18 cellular contexts compared by ENCODE assay signal in genomic region chr1:65942476-65942875, GRCh38.
DNase-seq lines count a peak whose midpoint lies in the region; ATAC-seq, FAIRE-seq and TF ChIP-seq lines count a peak whose summit lies in the region.
"Had no signal": no experiment of that assay in that cellular context is flagged by ENCODE, and none has a peak within 500 bp of the region (broad histone marks: within the 10 kb centered on the region; RNA-seq: fewer than 3 reads in every experiment).

No MANE protein-coding gene starts in this region.

- DNase-seq in breast epithelium (ENCODE audit: low spot score in 2 of 2) (no peak), COLO829 (ENCODE audit: low spot score) (no peak), urothelium cell line (ENCODE audit: low spot score) (no peak)
- DNase-seq: Calu3, DMS 273 treated with DMSO at 0.1 percent for 48 hours, DMS79, EL, HCEC 1CT, HFFc6, Karpas-422 had no signal

- H3K36me3 ChIP-seq in breast epithelium, result no peaks in the 10 kb centered on the region
- H3K36me3 ChIP-seq: BLaER1 had no signal

- no peak for TF ChIP-seq CTCF in breast epithelium (IDR thresholded peaks at IDR 0.05)

- no peak for FAIRE-seq in urothelium cell line (lab: Jason Lieb, UNC)
- FAIRE-seq: G401.6, GM12891, K562 had no signal

- H3K9me3 ChIP-seq in breast epithelium, result no peaks in the 10 kb centered on the region
- H3K9me3 ChIP-seq: BLaER1 had no signal

- no peak overlapping the region for H3K27ac ChIP-seq in breast epithelium
- H3K27ac ChIP-seq: BLaER1 had no signal

- no peaks in the 10 kb centered on the region for H3K27me3 ChIP-seq in breast epithelium
- H3K27me3 ChIP-seq: BLaER1 had no signal

- intact Hi-C loops in breast epithelium (cut with DNase I; ENCODE audit: low total_unique reads), result no loop called here

- no peak for TF ChIP-seq POLR2A in breast epithelium (IDR thresholded peaks at IDR 0.05)

- peak; percentile 81 for ATAC-seq in GM18867 (IDR thresholded peaks at IDR 0.05; ENCODE audit: unreplicated experiment)
- ATAC-seq in GM21390 (IDR thresholded peaks at IDR 0.05; ENCODE audit: unreplicated experiment), result peak; percentile 67
- peak; percentile 44 for ATAC-seq in HG02798 (IDR thresholded peaks at IDR 0.05; ENCODE audit: poor library complexity, unreplicated experiment)
- ATAC-seq in HG03280 (IDR thresholded peaks at IDR 0.05; ENCODE audit: unreplicated experiment), result no peak
- ATAC-seq: K562 had no signal

- no peaks in the 10 kb centered on the region for H3K4me1 ChIP-seq in breast epithelium
- H3K4me1 ChIP-seq: BLaER1 had no signal

- H3K4me3 ChIP-seq in breast epithelium, result no peak overlapping the region
- H3K4me3 ChIP-seq: BLaER1, K562 had no signal
